ENCODE assay signal across 9 cellular contexts in genomic region chr5:141149812-141150211, GRCh38. TPM values are rescaled to one million over a fixed set of nuclear protein-coding genes. Genes with fewer than 3 reads are reported as not detected.
DNase-seq lines count a peak whose midpoint lies in the region; ATAC-seq, FAIRE-seq and TF ChIP-seq lines count a peak whose summit lies in the region.
"Had no signal": no experiment of that assay in that cellular context is flagged by ENCODE, and none has a peak within 500 bp of the region (broad histone marks: within the 10 kb centered on the region; RNA-seq: fewer than 3 reads in every experiment).

TSS of gene PCDHB6 (plus strand) at chr5:141150057. CDS start at chr5:141150258, 201 bp downstream.

- FAIRE-seq in bronchial epithelial cell (lab: Jason Lieb, UNC), result no peak

- no peaks in the 10 kb centered on the region for H3K9me3 ChIP-seq in PC-9 (ENCODE audit: insufficient read depth, low read depth)

- no peaks in the 10 kb centered on the region for H3K79me2 ChIP-seq in PC-9 (ENCODE audit: low read depth)

- DNase-seq in EH (ENCODE audit: low read depth), result peak; percentile 8
- DNase-seq in MV-4-11 (lab: John Stamatoyannopoulos, UW), result peak; percentile 3
- DNase-seq in bronchial epithelial cell (ENCODE audit: low read depth), result peak; percentile 13
- DNase-seq in progenitor cell of endocrine pancreas (ENCODE audit: low spot score, unreplicated experiment), result no peak
- DNase-seq in PC-9, result no peak
- DNase-seq in germinal center (ENCODE audit: low spot score), result no peak
- DNase-seq: T-helper 9 cell had no signal

- BruUV-seq in PC-9 (replicated peaks; lab: Mats Ljungman, UMichigan), result no TSS peak

- ATAC-seq in GM19467 (IDR thresholded peaks at IDR 0.05; ENCODE audit: unreplicated experiment), result no peak
- ATAC-seq in GM19455 (IDR thresholded peaks at IDR 0.05; ENCODE audit: unreplicated experiment), result no peak

- no peaks in the 10 kb centered on the region for H3F3A ChIP-seq in PC-9 (ENCODE audit: insufficient read depth, low read depth)

- H3K27ac ChIP-seq in PC-9, result no peak within 1 kb of the TSS

- CTCF ChIA-PET in PC-9 (lab: Charles Lee), result no interaction called here

- H3K27me3 Mint-ChIP-seq in progenitor cell of endocrine pancreas, result no peaks in the 10 kb centered on the region

- peaks cover 48% of the 10 kb centered on the region for H3K36me3 Mint-ChIP-seq in progenitor cell of endocrine pancreas (ENCODE audit: insufficient read depth)

- H3K4me3 ChIP-seq in bronchial epithelial cell (ENCODE audit: low read depth, low read length) (no peak within 1 kb of the TSS), PC-9 (no peak within 1 kb of the TSS)

- no peak within 1 kb of the TSS for H3K4me2 ChIP-seq in PC-9

- POLR2A ChIA-PET in PC-9 (lab: Charles Lee; ENCODE audit: unreplicated experiment), result no interaction called here

- no peak within 1 kb of the TSS for H3K4me3 Mint-ChIP-seq in progenitor cell of endocrine pancreas (ENCODE audit: low read depth)

- no peak for TF ChIP-seq CTCF in bronchial epithelial cell (IDR thresholded peaks at IDR 0.05; ENCODE audit: insufficient read depth, low read length, severe bottlenecking)
- no peak for TF ChIP-seq CTCF in progenitor cell of endocrine pancreas (IDR thresholded peaks at IDR 0.05; ENCODE audit: unreplicated experiment)
- no peak; the same call in 1 of the 2 replicates for TF ChIP-seq CTCF in PC-9 (conservative IDR thresholded peaks at IDR 0.05)

- intact Hi-C loops in PC-9 (cut with micrococcal nuclease; ENCODE audit: unreplicated experiment), result no loop called here

- no peak within 1 kb of the TSS for H2AFZ ChIP-seq in PC-9

- peak within 1 kb of the TSS; percentile 5 for H3K27ac Mint-ChIP-seq in progenitor cell of endocrine pancreas

- no peaks in the 10 kb centered on the region for H3K27me3 ChIP-seq in bronchial epithelial cell (ENCODE audit: control insufficient read depth, insufficient read depth, low read length)
- no peaks in the 10 kb centered on the region for H3K27me3 ChIP-seq in PC-9 (ENCODE audit: insufficient read depth, low read depth)

- H3K4me1 ChIP-seq in PC-9 (replicated peaks; ENCODE audit: insufficient read depth), result no peaks in the 10 kb centered on the region

- peaks cover 43% of the 10 kb centered on the region for H3K9me3 Mint-ChIP-seq in progenitor cell of endocrine pancreas (ENCODE audit: low read depth)

- H3K9me2 ChIP-seq in PC-9 (ENCODE audit: insufficient read depth), result no peaks in the 10 kb centered on the region

- no peaks in the 10 kb centered on the region for H3K4me1 Mint-ChIP-seq in progenitor cell of endocrine pancreas (ENCODE audit: low read depth)

- no peaks in the 10 kb centered on the region for H4K20me1 ChIP-seq in PC-9 (ENCODE audit: insufficient read depth)

- no peaks in the 10 kb centered on the region for H3K36me3 ChIP-seq in bronchial epithelial cell (ENCODE audit: control insufficient read depth, insufficient read depth, low read length)
- no peaks in the 10 kb centered on the region for H3K36me3 ChIP-seq in PC-9 (ENCODE audit: low read depth)

RNA-seq across cellular contexts. Expression of gene PCDHB6, which starts in this region (rescaled TPM):
- total RNA-seq in bronchial epithelial cell (not detected in 2 replicates), progenitor cell of endocrine pancreas (2.4 and 2.7 TPM in 2 replicates), PC-9 (2021) (not detected in 2 replicates)

Comparison
In these comparisons a context has a peak if more than half of its experiments do, and no peak if none do; other contexts are left out.
1. Peak in DNase-seq in bronchial epithelial cell; RNA of the gene not detected or under 1 TPM.
2. DNase-seq: peak in EH (single experiment) and MV-4-11 (single experiment); none in progenitor cell of endocrine pancreas (single experiment), PC-9 (0 of 2) and germinal center (single experiment).